In the genomic region with DNA sequence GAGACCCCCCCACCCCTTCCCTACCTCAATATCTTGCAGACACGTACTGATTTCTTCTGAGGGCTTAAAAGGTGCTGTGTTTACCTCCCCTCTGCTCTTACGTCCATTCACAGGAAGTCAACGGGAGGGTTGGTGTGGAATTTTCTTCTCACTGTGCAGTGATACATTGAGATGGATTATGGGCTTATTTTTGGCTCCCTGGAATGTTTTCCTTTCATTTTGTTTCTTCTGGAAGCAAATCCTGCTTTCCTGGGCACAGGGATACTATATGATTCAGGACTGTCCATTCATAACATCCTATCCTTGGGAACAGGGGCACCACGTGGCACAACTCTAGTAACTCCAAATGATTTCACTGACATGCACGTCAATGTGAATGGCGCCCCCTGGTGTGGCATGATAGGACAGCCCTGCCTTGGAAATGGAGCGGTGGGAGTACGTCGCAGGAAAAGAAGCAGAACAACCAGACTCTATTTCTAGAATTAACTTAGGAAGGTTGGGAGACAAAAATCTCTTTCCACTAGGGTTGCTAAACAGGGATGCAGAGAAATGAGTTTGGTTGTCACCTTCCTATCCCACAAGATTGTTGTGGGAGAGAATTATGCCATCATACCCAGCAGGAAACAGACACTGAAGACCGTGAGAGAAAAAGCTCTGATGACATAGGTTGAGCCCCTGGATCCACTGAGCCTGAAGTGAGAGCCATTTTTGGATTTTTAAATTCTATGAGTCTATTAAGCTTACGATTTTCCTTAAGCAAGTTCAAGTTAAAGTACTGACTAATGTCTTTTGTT, we compare ENCODE assay signal across 8 cellular contexts.
A peak's percentile ranks its signal among the peaks of the same experiment; 100 is the strongest.
DNase-seq lines count a peak whose midpoint lies in the region; ATAC-seq and TF ChIP-seq lines count a peak whose summit lies in the region.

No MANE protein-coding gene starts in this region.

- ATAC-seq in HG03280 (IDR thresholded peaks at IDR 0.05; ENCODE audit: unreplicated experiment): no peak

- no peak overlapping the region for H3K27ac Mint-ChIP-seq in glutamatergic neuron (ENCODE audit: unreplicated experiment)

- intact Hi-C loops in posterior cingulate gyrus (cut with DNase I): loop anchor here (5.0 kb wide), 1 partner anchor 182 kb away; no protein-coding TSS in a partner anchor

- DNase-seq in GM04504 (ENCODE audit: low read depth): peak; percentile 24
- peak; percentile 59 for DNase-seq in HT1080 (ENCODE audit: low read depth)
- peak; percentile 57 for DNase-seq in RPMI8226
- DNase-seq in activated gamma-delta T cell treated with anti-CD3 and anti-CD28 coated beads, Interleukin-2, amount 50 U/mL, for 16 hours (ENCODE audit: low read depth): peak; percentile 32
- DNase-seq in glutamatergic neuron: peak; percentile 92
- peak in 9 of 10 donors; percentile 34 to 91 (median 61) for DNase-seq in posterior cingulate gyrus
- DNase-seq in cerebellar nuclear complex (lab: John Stamatoyannopoulos, UW): no peak

- no peaks in the 10 kb centered on the region for H3K4me1 Mint-ChIP-seq in glutamatergic neuron (ENCODE audit: low read depth, unreplicated experiment)

- no peak overlapping the region for H3K4me3 Mint-ChIP-seq in glutamatergic neuron (ENCODE audit: unreplicated experiment)

- no peaks in the 10 kb centered on the region for H3K36me3 Mint-ChIP-seq in glutamatergic neuron (ENCODE audit: unreplicated experiment)

- TF ChIP-seq CTCF in glutamatergic neuron (IDR thresholded peaks at IDR 0.05; ENCODE audit: partially characterized antibody, unreplicated experiment): peak; percentile 92

- no peaks in the 10 kb centered on the region for H3K27me3 Mint-ChIP-seq in glutamatergic neuron (ENCODE audit: unreplicated experiment)

- peaks cover 2% of the 10 kb centered on the region for H3K9me3 Mint-ChIP-seq in glutamatergic neuron (ENCODE audit: unreplicated experiment)

Comparison
In these comparisons a context has a peak if more than half of its experiments do, and no peak if none do; other contexts are left out.
1. DNase-seq: peak in GM04504 (single experiment), HT1080 (single experiment), RPMI8226 (single experiment), activated gamma-delta T cell treated with anti-CD3 and anti-CD28 coated beads, Interleukin-2, amount 50 U/mL, for 16 hours (single experiment), glutamatergic neuron (single experiment) and posterior cingulate gyrus (9 of 10); none in cerebellar nuclear complex (0 of 2).